ENCODE assay signal across 1 cellular context in genomic region chr3:141368062-141368924, GRCh38.
A peak's percentile ranks its signal among the peaks of the same experiment; 100 is the strongest.
TF ChIP-seq lines count a peak whose summit lies in the region.

A gene with protein sequence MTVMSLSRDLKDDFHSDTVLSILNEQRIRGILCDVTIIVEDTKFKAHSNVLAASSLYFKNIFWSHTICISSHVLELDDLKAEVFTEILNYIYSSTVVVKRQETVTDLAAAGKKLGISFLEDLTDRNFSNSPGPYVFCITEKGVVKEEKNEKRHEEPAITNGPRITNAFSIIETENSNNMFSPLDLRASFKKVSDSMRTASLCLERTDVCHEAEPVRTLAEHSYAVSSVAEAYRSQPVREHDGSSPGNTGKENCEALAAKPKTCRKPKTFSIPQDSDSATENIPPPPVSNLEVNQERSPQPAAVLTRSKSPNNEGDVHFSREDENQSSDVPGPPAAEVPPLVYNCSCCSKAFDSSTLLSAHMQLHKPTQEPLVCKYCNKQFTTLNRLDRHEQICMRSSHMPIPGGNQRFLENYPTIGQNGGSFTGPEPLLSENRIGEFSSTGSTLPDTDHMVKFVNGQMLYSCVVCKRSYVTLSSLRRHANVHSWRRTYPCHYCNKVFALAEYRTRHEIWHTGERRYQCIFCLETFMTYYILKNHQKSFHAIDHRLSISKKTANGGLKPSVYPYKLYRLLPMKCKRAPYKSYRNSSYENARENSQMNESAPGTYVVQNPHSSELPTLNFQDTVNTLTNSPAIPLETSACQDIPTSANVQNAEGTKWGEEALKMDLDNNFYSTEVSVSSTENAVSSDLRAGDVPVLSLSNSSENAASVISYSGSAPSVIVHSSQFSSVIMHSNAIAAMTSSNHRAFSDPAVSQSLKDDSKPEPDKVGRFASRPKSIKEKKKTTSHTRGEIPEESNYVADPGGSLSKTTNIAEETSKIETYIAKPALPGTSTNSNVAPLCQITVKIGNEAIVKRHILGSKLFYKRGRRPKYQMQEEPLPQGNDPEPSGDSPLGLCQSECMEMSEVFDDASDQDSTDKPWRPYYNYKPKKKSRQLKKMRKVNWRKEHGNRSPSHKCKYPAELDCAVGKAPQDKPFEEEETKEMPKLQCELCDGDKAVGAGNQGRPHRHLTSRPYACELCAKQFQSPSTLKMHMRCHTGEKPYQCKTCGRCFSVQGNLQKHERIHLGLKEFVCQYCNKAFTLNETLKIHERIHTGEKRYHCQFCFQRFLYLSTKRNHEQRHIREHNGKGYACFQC (N-terminal part only) (plus strand): TSS chr3:141368504. CDS start chr3:141442389, 73,885 bp downstream.

TF ChIP-seq in HepG2, 621 proteins besides CTCF, POLR2A, EP300 and RAD21 (continued from another document and continues in another):
- TF ChIP-seq, protein P1, sequence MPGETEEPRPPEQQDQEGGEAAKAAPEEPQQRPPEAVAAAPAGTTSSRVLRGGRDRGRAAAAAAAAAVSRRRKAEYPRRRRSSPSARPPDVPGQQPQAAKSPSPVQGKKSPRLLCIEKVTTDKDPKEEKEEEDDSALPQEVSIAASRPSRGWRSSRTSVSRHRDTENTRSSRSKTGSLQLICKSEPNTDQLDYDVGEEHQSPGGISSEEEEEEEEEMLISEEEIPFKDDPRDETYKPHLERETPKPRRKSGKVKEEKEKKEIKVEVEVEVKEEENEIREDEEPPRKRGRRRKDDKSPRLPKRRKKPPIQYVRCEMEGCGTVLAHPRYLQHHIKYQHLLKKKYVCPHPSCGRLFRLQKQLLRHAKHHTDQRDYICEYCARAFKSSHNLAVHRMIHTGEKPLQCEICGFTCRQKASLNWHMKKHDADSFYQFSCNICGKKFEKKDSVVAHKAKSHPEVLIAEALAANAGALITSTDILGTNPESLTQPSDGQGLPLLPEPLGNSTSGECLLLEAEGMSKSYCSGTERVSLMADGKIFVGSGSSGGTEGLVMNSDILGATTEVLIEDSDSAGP (CRISPR knock-in tag; IDR thresholded peaks at IDR 0.05; ENCODE audit: borderline replicate concordance): peak; percentile 90
- no peak for TF ChIP-seq ZNF3 (CRISPR knock-in tag; IDR thresholded peaks at IDR 0.05)
- peak; percentile 71; the same call in 1 of the 2 replicates for TF ChIP-seq ZBTB26 (CRISPR knock-in tag; IDR thresholded peaks at IDR 0.05; ENCODE audit: borderline replicate concordance)
- peak; percentile 52; the same call in 1 of the 2 replicates for TF ChIP-seq ZC3H13 (CRISPR knock-in tag; IDR thresholded peaks at IDR 0.05)
- peak; percentile 41; the same call in 1 of the 2 replicates for TF ChIP-seq ZMYM2 (CRISPR knock-in tag; IDR thresholded peaks at IDR 0.05)
- no peak; the same call in 1 of the 2 replicates for TF ChIP-seq WIZ (CRISPR knock-in tag; IDR thresholded peaks at IDR 0.05)
- no peak for TF ChIP-seq ZC3H4 (CRISPR knock-in tag; IDR thresholded peaks at IDR 0.05; ENCODE audit: borderline replicate concordance)
- TF ChIP-seq SMYD3 (CRISPR knock-in tag; IDR thresholded peaks at IDR 0.05): no peak; the same call in 1 of the 2 replicates
- TF ChIP-seq ZBTB7B (CRISPR knock-in tag; IDR thresholded peaks at IDR 0.05): peak; percentile 65; the same call in 1 of the 2 replicates
- 0 out of 2 replicates have a peak, but pooled peaks have one; percentile 50 for TF ChIP-seq ONECUT2 (CRISPR knock-in tag; IDR thresholded peaks at IDR 0.05)
- TF ChIP-seq GATAD2A (CRISPR knock-in tag; IDR thresholded peaks at IDR 0.05): peak; percentile 87
- peak; percentile 89 for TF ChIP-seq NCOA2 (CRISPR knock-in tag; IDR thresholded peaks at IDR 0.05)
- TF ChIP-seq ZNF124 (CRISPR knock-in tag; IDR thresholded peaks at IDR 0.05): peak; percentile 71; the same call in 1 of the 2 replicates
- no peak for TF ChIP-seq NFRKB (IDR thresholded peaks at IDR 0.05)
- TF ChIP-seq MAZ (IDR thresholded peaks at IDR 0.05; ENCODE audit: borderline replicate concordance, low read depth, low read length): no peak
- peak; percentile 72; the same call in 1 of the 2 replicates for TF ChIP-seq MAZ (CRISPR knock-in tag; IDR thresholded peaks at IDR 0.05; ENCODE audit: low read depth)
- TF ChIP-seq ZBTB10 (CRISPR knock-in tag; IDR thresholded peaks at IDR 0.05; ENCODE audit: borderline replicate concordance): no peak
- 0 out of 2 replicates have a peak, but pooled peaks have one; percentile 22 for TF ChIP-seq ZNF33A (CRISPR knock-in tag; IDR thresholded peaks at IDR 0.05; ENCODE audit: borderline replicate concordance)
- TF ChIP-seq DBP (CRISPR knock-in tag; IDR thresholded peaks at IDR 0.05; ENCODE audit: not compliant biosample characterization): no peak
- peak; percentile 91 for TF ChIP-seq ATF7 (IDR thresholded peaks at IDR 0.05)
- peak; percentile 97 for TF ChIP-seq ATF7 (CRISPR knock-in tag; IDR thresholded peaks at IDR 0.05)
- peak; percentile 67 for TF ChIP-seq ZNF564 (CRISPR knock-in tag; IDR thresholded peaks at IDR 0.05)
- TF ChIP-seq ZNF329 (CRISPR knock-in tag; IDR thresholded peaks at IDR 0.05; ENCODE audit: low read depth): peak; percentile 89
- TF ChIP-seq, protein P2, sequence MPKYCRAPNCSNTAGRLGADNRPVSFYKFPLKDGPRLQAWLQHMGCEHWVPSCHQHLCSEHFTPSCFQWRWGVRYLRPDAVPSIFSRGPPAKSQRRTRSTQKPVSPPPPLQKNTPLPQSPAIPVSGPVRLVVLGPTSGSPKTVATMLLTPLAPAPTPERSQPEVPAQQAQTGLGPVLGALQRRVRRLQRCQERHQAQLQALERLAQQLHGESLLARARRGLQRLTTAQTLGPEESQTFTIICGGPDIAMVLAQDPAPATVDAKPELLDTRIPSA (CRISPR knock-in tag; IDR thresholded peaks at IDR 0.05; ENCODE audit: borderline replicate concordance): no peak
- TF ChIP-seq DNMT3B (CRISPR knock-in tag; conservative IDR thresholded peaks at IDR 0.05): no peak
- TF ChIP-seq ZFP62 (CRISPR knock-in tag; IDR thresholded peaks at IDR 0.05): no peak
- no peak; the same call in 1 of the 2 replicates for TF ChIP-seq ZNF558 (CRISPR knock-in tag; IDR thresholded peaks at IDR 0.05; ENCODE audit: borderline replicate concordance)
- TF ChIP-seq, protein P3, sequence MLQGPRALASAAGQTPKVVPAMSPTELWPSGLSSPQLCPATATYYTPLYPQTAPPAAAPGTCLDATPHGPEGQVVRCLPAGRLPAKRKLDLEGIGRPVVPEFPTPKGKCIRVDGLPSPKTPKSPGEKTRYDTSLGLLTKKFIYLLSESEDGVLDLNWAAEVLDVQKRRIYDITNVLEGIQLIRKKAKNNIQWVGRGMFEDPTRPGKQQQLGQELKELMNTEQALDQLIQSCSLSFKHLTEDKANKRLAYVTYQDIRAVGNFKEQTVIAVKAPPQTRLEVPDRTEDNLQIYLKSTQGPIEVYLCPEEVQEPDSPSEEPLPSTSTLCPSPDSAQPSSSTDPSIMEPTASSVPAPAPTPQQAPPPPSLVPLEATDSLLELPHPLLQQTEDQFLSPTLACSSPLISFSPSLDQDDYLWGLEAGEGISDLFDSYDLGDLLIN (CRISPR knock-in tag; IDR thresholded peaks at IDR 0.05; ENCODE audit: borderline replicate concordance): no peak
- no peak for TF ChIP-seq ZNF12 (CRISPR knock-in tag; IDR thresholded peaks at IDR 0.05)
- TF ChIP-seq, protein P4, sequence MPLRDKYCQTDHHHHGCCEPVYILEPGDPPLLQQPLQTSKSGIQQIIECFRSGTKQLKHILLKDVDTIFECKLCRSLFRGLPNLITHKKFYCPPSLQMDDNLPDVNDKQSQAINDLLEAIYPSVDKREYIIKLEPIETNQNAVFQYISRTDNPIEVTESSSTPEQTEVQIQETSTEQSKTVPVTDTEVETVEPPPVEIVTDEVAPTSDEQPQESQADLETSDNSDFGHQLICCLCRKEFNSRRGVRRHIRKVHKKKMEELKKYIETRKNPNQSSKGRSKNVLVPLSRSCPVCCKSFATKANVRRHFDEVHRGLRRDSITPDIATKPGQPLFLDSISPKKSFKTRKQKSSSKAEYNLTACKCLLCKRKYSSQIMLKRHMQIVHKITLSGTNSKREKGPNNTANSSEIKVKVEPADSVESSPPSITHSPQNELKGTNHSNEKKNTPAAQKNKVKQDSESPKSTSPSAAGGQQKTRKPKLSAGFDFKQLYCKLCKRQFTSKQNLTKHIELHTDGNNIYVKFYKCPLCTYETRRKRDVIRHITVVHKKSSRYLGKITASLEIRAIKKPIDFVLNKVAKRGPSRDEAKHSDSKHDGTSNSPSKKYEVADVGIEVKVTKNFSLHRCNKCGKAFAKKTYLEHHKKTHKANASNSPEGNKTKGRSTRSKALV (CRISPR knock-in tag; IDR thresholded peaks at IDR 0.05): peak; percentile 52; the same call in 1 of the 2 replicates
- TF ChIP-seq JARID2 (CRISPR knock-in tag; IDR thresholded peaks at IDR 0.05; ENCODE audit: insufficient replicate concordance): no peak
- TF ChIP-seq FIP1L1 (IDR thresholded peaks at IDR 0.05; ENCODE audit: borderline replicate concordance, insufficient read depth, low read depth, low read length): no peak
- TF ChIP-seq IRF1 (CRISPR knock-in tag; IDR thresholded peaks at IDR 0.05; ENCODE audit: low read depth): no peak
- TF ChIP-seq SNRNP70 (IDR thresholded peaks at IDR 0.05; ENCODE audit: low read depth, low read length): no peak
- TF ChIP-seq HNF4A (CRISPR knock-in tag; IDR thresholded peaks at IDR 0.05): peak; percentile 71
- TF ChIP-seq TCF7L2 (IDR thresholded peaks at IDR 0.05; ENCODE audit: low read depth, low read length): peak; percentile 70; the same call in 1 of the 2 replicates
- no peak for TF ChIP-seq MTF2 (CRISPR knock-in tag; IDR thresholded peaks at IDR 0.05; ENCODE audit: borderline replicate concordance)
- TF ChIP-seq SIN3A (IDR thresholded peaks at IDR 0.05; ENCODE audit: borderline replicate concordance, low read depth, low read length): 0 out of 2 replicates have a peak, but pooled peaks have one; percentile 55
- TF ChIP-seq GABPB1 (CRISPR knock-in tag; IDR thresholded peaks at IDR 0.05): peak; percentile 92
- TF ChIP-seq RORA (CRISPR knock-in tag; IDR thresholded peaks at IDR 0.05): no peak
- no peak for TF ChIP-seq THYN1 (CRISPR knock-in tag; IDR thresholded peaks at IDR 0.05; ENCODE audit: borderline replicate concordance, low read depth)
- TF ChIP-seq CC2D1A (CRISPR knock-in tag; IDR thresholded peaks at IDR 0.05): no peak
- TF ChIP-seq ZSCAN30 (CRISPR knock-in tag; IDR thresholded peaks at IDR 0.05): peak; percentile 39; the same call in 1 of the 2 replicates
- TF ChIP-seq PAF1 (CRISPR knock-in tag; IDR thresholded peaks at IDR 0.05): no peak
- peak; percentile 94 for TF ChIP-seq ELF4 (CRISPR knock-in tag; IDR thresholded peaks at IDR 0.05; ENCODE audit: borderline replicate concordance)
- peak; percentile 89; the same call in 1 of the 2 replicates for TF ChIP-seq MEF2D (CRISPR knock-in tag; IDR thresholded peaks at IDR 0.05)
- peak; percentile 84; the same call in 1 of the 2 replicates for TF ChIP-seq ZNF614 (CRISPR knock-in tag; IDR thresholded peaks at IDR 0.05; ENCODE audit: borderline replicate concordance)
- TF ChIP-seq, protein P5, sequence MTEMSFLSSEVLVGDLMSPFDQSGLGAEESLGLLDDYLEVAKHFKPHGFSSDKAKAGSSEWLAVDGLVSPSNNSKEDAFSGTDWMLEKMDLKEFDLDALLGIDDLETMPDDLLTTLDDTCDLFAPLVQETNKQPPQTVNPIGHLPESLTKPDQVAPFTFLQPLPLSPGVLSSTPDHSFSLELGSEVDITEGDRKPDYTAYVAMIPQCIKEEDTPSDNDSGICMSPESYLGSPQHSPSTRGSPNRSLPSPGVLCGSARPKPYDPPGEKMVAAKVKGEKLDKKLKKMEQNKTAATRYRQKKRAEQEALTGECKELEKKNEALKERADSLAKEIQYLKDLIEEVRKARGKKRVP (CRISPR knock-in tag; IDR thresholded peaks at IDR 0.05): peak in 1 of 2 experiments; percentile 58; a peak in 2 of 4 replicates
- TF ChIP-seq CCAR2 (optimal IDR thresholded peaks at IDR 0.05; ENCODE audit: low read depth, low read length): peak; percentile 53
- TF ChIP-seq, protein P6, sequence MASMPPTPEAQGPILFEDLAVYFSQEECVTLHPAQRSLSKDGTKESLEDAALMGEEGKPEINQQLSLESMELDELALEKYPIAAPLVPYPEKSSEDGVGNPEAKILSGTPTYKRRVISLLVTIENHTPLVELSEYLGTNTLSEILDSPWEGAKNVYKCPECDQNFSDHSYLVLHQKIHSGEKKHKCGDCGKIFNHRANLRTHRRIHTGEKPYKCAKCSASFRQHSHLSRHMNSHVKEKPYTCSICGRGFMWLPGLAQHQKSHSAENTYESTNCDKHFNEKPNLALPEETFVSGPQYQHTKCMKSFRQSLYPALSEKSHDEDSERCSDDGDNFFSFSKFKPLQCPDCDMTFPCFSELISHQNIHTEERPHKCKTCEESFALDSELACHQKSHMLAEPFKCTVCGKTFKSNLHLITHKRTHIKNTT (CRISPR knock-in tag; IDR thresholded peaks at IDR 0.05): no peak
